ENCODE assay signal across 8 cellular contexts in the genomic region with DNA sequence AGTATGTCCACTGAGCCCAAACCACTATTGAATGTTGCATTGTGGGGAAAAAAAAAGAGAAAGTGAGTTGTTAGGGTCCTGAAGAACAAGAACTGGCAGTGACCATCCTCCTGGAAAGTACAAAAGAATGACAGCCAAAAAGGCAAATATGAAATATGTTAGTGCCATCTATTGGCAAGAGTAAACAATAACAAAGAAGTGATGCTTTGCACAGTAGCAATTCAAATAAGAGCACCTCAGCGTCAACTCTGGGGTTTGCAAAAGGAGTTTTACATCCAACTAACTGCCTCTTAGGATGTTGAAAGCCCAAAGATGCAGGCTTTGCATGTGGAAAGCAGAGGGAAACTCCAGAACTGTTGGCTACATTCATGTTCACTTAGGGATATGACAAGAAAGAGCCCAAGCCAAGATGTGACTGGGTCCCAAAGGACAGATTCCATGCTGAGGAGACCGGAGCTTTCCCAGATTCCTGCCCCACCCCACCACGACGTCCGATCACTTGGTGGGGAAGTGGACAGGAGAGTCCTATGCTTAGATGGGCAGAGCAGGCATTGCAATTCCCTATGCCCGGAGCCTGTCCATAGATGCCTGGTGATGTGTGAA. TPM values are rescaled to one million over a fixed set of nuclear protein-coding genes. Genes with fewer than 3 reads are reported as not detected.
A peak's percentile ranks its signal among the peaks of the same experiment; 100 is the strongest.
DNase-seq lines count a peak whose midpoint lies in the region; ATAC-seq and TF ChIP-seq lines count a peak whose summit lies in the region.

No MANE protein-coding gene starts in this region.

- no peaks in the 10 kb centered on the region for H3K27me3 ChIP-seq in SU-DHL-6 (ENCODE audit: low read length)

- peak; percentile 43 for TF ChIP-seq CTCF in SU-DHL-6 (IDR thresholded peaks at IDR 0.05; ENCODE audit: insufficient read depth, low read length, poor library complexity, severe bottlenecking)

- peak; percentile 59 for DNase-seq in AG08395 (ENCODE audit: low spot score)
- peak; percentile 53 for DNase-seq in GM03348 (ENCODE audit: low spot score)
- DNase-seq in left colon = no peak
- no peak for DNase-seq in effector CD4-positive, alpha-beta T cell
- DNase-seq in effector CD8-positive, alpha-beta T cell (lab: John Stamatoyannopoulos, UW) = no peak
- no peak for DNase-seq in T-helper 2 cell treated with Interferon-gamma antibody and Interleukin-4, amounts not matched to agents 5 μg/mL and 100 μg/mL, for 36 hours (ENCODE audit: low spot score)

- no peaks in the 10 kb centered on the region for H3K9me3 Mint-ChIP-seq in T-helper 2 cell treated with Interferon-gamma antibody and Interleukin-4, amounts not matched to agents 5 μg/mL and 100 μg/mL, for 36 hours

- no peak overlapping the region for H3K27ac Mint-ChIP-seq in T-helper 2 cell treated with Interferon-gamma antibody and Interleukin-4, amounts not matched to agents 5 μg/mL and 100 μg/mL, for 36 hours

- H3K4me3 Mint-ChIP-seq in T-helper 2 cell treated with Interferon-gamma antibody and Interleukin-4, amounts not matched to agents 5 μg/mL and 100 μg/mL, for 36 hours = no peak overlapping the region

- no peaks in the 10 kb centered on the region for H3F3A ChIP-seq in SU-DHL-6 (ENCODE audit: insufficient read depth)

- intact Hi-C loops in left colon (cut with DNase I, micrococcal nuclease) = no loop called here

- H3K36me3 Mint-ChIP-seq in T-helper 2 cell treated with Interferon-gamma antibody and Interleukin-4, amounts not matched to agents 5 μg/mL and 100 μg/mL, for 36 hours (ENCODE audit: low read depth) = peaks cover 60% of the 10 kb centered on the region

- H3K9me3 ChIP-seq in SU-DHL-6 (ENCODE audit: insufficient read depth, low read length) = no peaks in the 10 kb centered on the region

- H2AFZ ChIP-seq in SU-DHL-6 (ENCODE audit: low read depth, low read length, severe bottlenecking) = no peak overlapping the region

- ATAC-seq in HG03342 (IDR thresholded peaks at IDR 0.05; ENCODE audit: unreplicated experiment) (peak; percentile 67), left colon (peak; percentile 57)

- H3K4me3 ChIP-seq in SU-DHL-6 (ENCODE audit: insufficient read depth, low read length, poor library complexity, severe bottlenecking) = no peak overlapping the region

- no peaks in the 10 kb centered on the region for H3K36me3 ChIP-seq in SU-DHL-6 (ENCODE audit: low read length)

- no peaks in the 10 kb centered on the region for H3K9me2 ChIP-seq in SU-DHL-6 (replicated peaks; ENCODE audit: insufficient read depth, low read length)

- no peak overlapping the region for H3K4me2 ChIP-seq in SU-DHL-6 (ENCODE audit: low read depth, low read length, poor library complexity, severe bottlenecking)

- H3K79me2 ChIP-seq in SU-DHL-6 (ENCODE audit: insufficient read depth, low read length) = no peaks in the 10 kb centered on the region

- H3K27ac ChIP-seq in SU-DHL-6 (ENCODE audit: low read depth, low read length) = no peak overlapping the region

- no peak overlapping the region for H3K9ac ChIP-seq in SU-DHL-6 (ENCODE audit: low read length)

- no peaks in the 10 kb centered on the region for H3K27me3 Mint-ChIP-seq in T-helper 2 cell treated with Interferon-gamma antibody and Interleukin-4, amounts not matched to agents 5 μg/mL and 100 μg/mL, for 36 hours (ENCODE audit: low read depth)

- peaks cover 53% of the 10 kb centered on the region for H3K4me1 Mint-ChIP-seq in T-helper 2 cell treated with Interferon-gamma antibody and Interleukin-4, amounts not matched to agents 5 μg/mL and 100 μg/mL, for 36 hours (ENCODE audit: low read depth)

- H4K20me1 ChIP-seq in SU-DHL-6 (ENCODE audit: low read depth, low read length) = no peaks in the 10 kb centered on the region

RNA-seq across cellular contexts. Expression of a gene that starts 15.6 kb away (rescaled TPM):
- 100 to 1,000 TPM in 1 of 2 donors, 10 to 100 TPM in 1; 89.8 to 101 TPM for total RNA-seq in left colon

RNA-seq across cellular contexts. Expression of a gene that starts 40.2 kb away (rescaled TPM):
- total RNA-seq in left colon = 1,000 to 10,000 TPM; 1,780 to 2,331 TPM

Comparison
In these comparisons a context has a peak if more than half of its experiments do, and no peak if none do; other contexts are left out.
1. DNase-seq: peak in AG08395 (single experiment) and GM03348 (single experiment); none in left colon (0 of 2), effector CD4-positive, alpha-beta T cell (single experiment), effector CD8-positive, alpha-beta T cell (single experiment) and T-helper 2 cell treated with Interferon-gamma antibody and Interleukin-4, amounts not matched to agents 5 μg/mL and 100 μg/mL, for 36 hours (single experiment).